ENCODE assay signal across 9 cellular contexts in the genomic region with DNA sequence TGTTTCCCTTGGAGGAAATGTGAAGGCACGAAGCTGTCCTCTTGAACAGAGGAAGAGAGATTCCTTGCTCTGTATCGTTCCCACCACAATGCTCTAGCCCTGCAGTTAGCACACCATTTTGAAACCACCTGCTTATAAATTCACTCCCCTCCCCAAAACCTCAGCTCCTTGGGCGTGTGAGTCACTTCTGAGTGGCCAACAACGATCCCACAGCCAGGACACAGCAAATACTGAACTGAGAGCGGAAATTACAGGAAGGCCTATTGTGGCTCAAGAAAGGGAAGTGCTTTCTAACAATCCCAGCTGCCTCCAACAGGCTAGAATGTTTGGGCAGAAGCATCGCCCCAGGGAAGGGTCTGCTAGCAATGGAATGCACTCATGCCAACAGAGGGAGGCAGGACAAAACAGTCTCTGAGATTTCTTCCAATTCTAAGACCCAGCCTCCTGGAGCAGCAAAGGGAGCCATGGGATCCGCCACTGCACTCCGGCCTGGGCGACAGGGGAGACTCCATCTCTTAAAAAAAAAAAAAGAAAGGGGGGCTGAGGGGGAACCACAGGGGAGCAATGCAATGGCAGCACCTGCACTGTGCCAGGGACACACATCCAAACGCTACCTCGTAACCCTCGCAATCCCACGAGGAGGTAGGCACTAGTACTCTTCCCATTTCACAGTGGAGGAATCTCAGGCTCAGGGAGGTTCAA. TPM values are rescaled to one million over a fixed set of nuclear protein-coding genes. Genes with fewer than 3 reads are reported as not detected.
DNase-seq lines count a peak whose midpoint lies in the region; ATAC-seq, FAIRE-seq and TF ChIP-seq lines count a peak whose summit lies in the region.
"Had no signal": no experiment of that assay in that cellular context is flagged by ENCODE, and none has a peak within 500 bp of the region (broad histone marks: within the 10 kb centered on the region; RNA-seq: fewer than 3 reads in every experiment).

No MANE protein-coding gene starts in this region.

- no peaks in the 10 kb centered on the region for H3K9me3 ChIP-seq in CD4-positive, alpha-beta T cell (ENCODE audit: control insufficient read depth, low read length)
- H3K9me3 ChIP-seq in MG63, result no peaks in the 10 kb centered on the region
- no peaks in the 10 kb centered on the region for H3K9me3 ChIP-seq in K562 (replicated peaks; ENCODE audit: control insufficient read depth, insufficient read depth, low read depth, low read length)
- no peaks in the 10 kb centered on the region for H3K9me3 ChIP-seq in colonic mucosa

- H3K27me3 Mint-ChIP-seq in CD4-positive, alpha-beta T cell, result no peaks in the 10 kb centered on the region
- H3K27me3 Mint-ChIP-seq: activated naive CD4-positive, alpha-beta T cell treated with anti-CD3 and anti-CD28 coated beads, Interleukin-2, amount 50 U/mL, for 24 hours had no signal

- no peaks in the 10 kb centered on the region for H3K36me3 ChIP-seq in MG63
- no peaks in the 10 kb centered on the region for H3K36me3 ChIP-seq in K562 (ENCODE audit: control insufficient read depth, insufficient read depth, low read length)
- H3K36me3 ChIP-seq in colonic mucosa, result no peaks in the 10 kb centered on the region

- BruUV-seq in K562 (replicated peaks; lab: Mats Ljungman, UMichigan), result no TSS peak

- H3K4me1 Mint-ChIP-seq in CD4-positive, alpha-beta T cell (ENCODE audit: low read depth), result peaks cover 29% of the 10 kb centered on the region

- 0 out of 2 replicates have a peak overlapping the region, but pooled peaks have one; percentile 16 for H3K4me2 ChIP-seq in K562 (ENCODE audit: insufficient read depth, low read length)

- TF ChIP-seq CTCF in CD4-positive, alpha-beta T cell (IDR thresholded peaks at IDR 0.05), result no peak
- no peak for TF ChIP-seq CTCF in K562 (IDR thresholded peaks at IDR 0.05 in 2 of 3, conservative IDR thresholded peaks at IDR 0.05 in 1 of 3; ENCODE audit: insufficient read depth in 2 of 3, low read depth in 1 of 3, low read length in 3 of 3)
- no peak for TF ChIP-seq CTCF in colonic mucosa (IDR thresholded peaks at IDR 0.05)

- H2AFZ ChIP-seq in K562 (ENCODE audit: low read depth, low read length), result peak overlapping the region; percentile 67

- no peaks in the 10 kb centered on the region for H3K79me2 ChIP-seq in K562 (ENCODE audit: control insufficient read depth, insufficient read depth, low read length)

- no peaks in the 10 kb centered on the region for H4K20me1 ChIP-seq in K562 (replicated peaks; ENCODE audit: control insufficient read depth, insufficient read depth, low read length)

- no peak for DNase-seq in CD4-positive, alpha-beta T cell
- DNase-seq in MG63, result peak; percentile 65
- peak in 1 of 4 experiments; percentile 52 for DNase-seq in K562 (ENCODE audit: extremely low read depth in 1 of 4, low spot score in 3 of 4)
- DNase-seq in mesenteric fat pad (ENCODE audit: low spot score), result peak; percentile 62
- no peak for DNase-seq in activated effector memory CD4-positive, alpha-beta T cell treated with anti-CD3 and anti-CD28 coated beads, Interleukin-2, amount 50 U/mL, for 16 hours
- DNase-seq in colonic mucosa, result no peak
- DNase-seq in stimulated activated CD4-positive, alpha-beta T cell treated with anti-CD3 and anti-CD28 coated beads, Interleukin-2, amount 100 ng/mL, for 24 hours, result no peak

- in situ Hi-C loops in K562 (cut with MboI), result no loop called here

- H3K27ac ChIP-seq in CD4-positive, alpha-beta T cell (ENCODE audit: low read depth, low read length), result no peak overlapping the region
- H3K27ac ChIP-seq in K562 (ENCODE audit: extremely low read depth, low read depth, low read length), result no peak overlapping the region
- no peak overlapping the region for H3K27ac ChIP-seq in colonic mucosa

- FAIRE-seq in K562 (lab: Jason Lieb, UNC), result peak; percentile 26

- peak overlapping the region; percentile 17 for H3K27ac Mint-ChIP-seq in CD4-positive, alpha-beta T cell
- H3K27ac Mint-ChIP-seq: activated naive CD4-positive, alpha-beta T cell treated with anti-CD3 and anti-CD28 coated beads, Interleukin-2, amount 50 U/mL, for 24 hours had no signal

- intact Hi-C loops in CD4-positive, alpha-beta T cell (cut with DNase I, micrococcal nuclease), result loop anchor here in 1 of 2 experiments (5.0 to 10.0 kb wide), 5 partner anchors 102 to 1632 kb away; a partner anchor contains a TSS
- intact Hi-C loops in K562 (cut with micrococcal nuclease), result no loop called here
- intact Hi-C loops in colonic mucosa (cut with DNase I), result no loop called here

- no peaks in the 10 kb centered on the region for H3K27me3 ChIP-seq in CD4-positive, alpha-beta T cell (ENCODE audit: control insufficient read depth, insufficient read depth, low read length)
- H3K27me3 ChIP-seq in MG63, result no peaks in the 10 kb centered on the region
- no peaks in the 10 kb centered on the region for H3K27me3 ChIP-seq in K562 (ENCODE audit: control insufficient read depth in 2 of 2, insufficient read depth in 2 of 2, low read length in 2 of 2)
- no peaks in the 10 kb centered on the region for H3K27me3 ChIP-seq in colonic mucosa

- no peak for TF ChIP-seq RAD21 in K562 (CRISPR knock-in tag; conservative IDR thresholded peaks at IDR 0.05 in 1 of 2, IDR thresholded peaks at IDR 0.05 in 1 of 2)

- POLR2A ChIA-PET in CD4-positive, alpha-beta T cell (lab: Charles Lee), result no interaction called here
- POLR2A ChIA-PET in K562 (lab: Yijun Ruan, JAX), result interaction anchor here (0.6 to 3.3 kb wide), 9 partner anchors 24 to 342 kb away, joined by 3 to 40 read pairs (median 5); no protein-coding TSS in a partner anchor

- no peak for ATAC-seq in CD4-positive, alpha-beta T cell (ENCODE audit: poor library complexity)
- no peak for ATAC-seq in K562
- no peak for ATAC-seq in HG03469 (IDR thresholded peaks at IDR 0.05; ENCODE audit: unreplicated experiment)

- H3K4me3 Mint-ChIP-seq in CD4-positive, alpha-beta T cell, result peak overlapping the region; percentile 93

- TF ChIP-seq EP300 in K562 (IDR thresholded peaks at IDR 0.05; ENCODE audit: low read length), result no peak

- 57% methylated on average over 11 of the region's 13 CpGs for WGBS in K562 (ENCODE audit: insufficient coverage, low coverage, missing lambda C conversion rate)

- H3K4me3 ChIP-seq in MG63, result no peak overlapping the region
- no peak overlapping the region for H3K4me3 ChIP-seq in K562
- no peak overlapping the region for H3K4me3 ChIP-seq in colonic mucosa

- peaks cover 4% of the 10 kb centered on the region for H3K9me1 ChIP-seq in K562 (ENCODE audit: control insufficient read depth, insufficient read depth, low read length)

- H3K36me3 Mint-ChIP-seq in CD4-positive, alpha-beta T cell (ENCODE audit: low read depth), result no peaks in the 10 kb centered on the region
- H3K36me3 Mint-ChIP-seq: activated naive CD4-positive, alpha-beta T cell treated with anti-CD3 and anti-CD28 coated beads, Interleukin-2, amount 50 U/mL, for 24 hours had no signal

- CTCF ChIA-PET in CD4-positive, alpha-beta T cell (lab: Charles Lee), result no interaction called here
- CTCF ChIA-PET in K562 (lab: Yijun Ruan, JAX; ENCODE audit: low intra/inter-chr PET ratio), result no interaction called here

- no peaks in the 10 kb centered on the region for H3K9me3 Mint-ChIP-seq in CD4-positive, alpha-beta T cell
- H3K9me3 Mint-ChIP-seq: activated naive CD4-positive, alpha-beta T cell treated with anti-CD3 and anti-CD28 coated beads, Interleukin-2, amount 50 U/mL, for 24 hours had no signal

- H3K4me1 ChIP-seq in K562 (replicated peaks in 1 of 2; ENCODE audit: control insufficient read depth in 2 of 2, insufficient read depth in 2 of 2, low read length in 2 of 2), result peaks cover 23 to 35% of the 10 kb centered on the region in 2 experiments
- H3K4me1 ChIP-seq in colonic mucosa, result peaks cover 14% of the 10 kb centered on the region

- TF ChIP-seq POLR2A in K562 (conservative IDR thresholded peaks at IDR 0.05), result no peak

- H3K9ac ChIP-seq in K562 (ENCODE audit: insufficient read depth in 1 of 2, low read depth in 2 of 2, low read length in 2 of 2) (peak overlapping the region in 1 of 2 experiments; percentile 63; a peak in 1 of 4 replicates), colonic mucosa (ENCODE audit: low read depth in 2 of 2, low read length in 2 of 2) (peak overlapping the region in 1 of 2 donors; percentile 70)

RNA-seq across cellular contexts. Expression of a gene that starts 1.9 kb away (rescaled TPM):
- 1 to 10 TPM in 1 of 2 experiments, under 1 TPM in 1; 0.64 to 1.2 TPM for total RNA-seq in CD4-positive, alpha-beta T cell
- total RNA-seq in MG63 (2014; rRNA removed; shearing (Covaris generic); ENCODE audit: low replicate concordance), result 1.5 and 10.6 TPM in 2 replicates
- total RNA-seq in K562 (2011; cell fraction: chromatin; rRNA removed; ENCODE audit: low replicate concordance), result 2.3 and 4.2 TPM in 2 replicates
- total RNA-seq in K562 (2011; cell fraction: nucleolus; rRNA removed), result 4.0 and 4.1 TPM in 2 replicates
- total RNA-seq in K562 (2011; cell fraction: nucleoplasm; rRNA removed), result 3.8 and 5.0 TPM in 2 replicates
- total RNA-seq in K562 (2014; rRNA removed), result 2.0 and 4.7 TPM in 2 replicates
- 0.45 and 1.3 TPM in 2 replicates for total RNA-seq in K562 (2014; rRNA removed; fragmentation: Illumina TruSeq; extraction: Trizol)
- 1.8 and 2.1 TPM in 2 replicates for total RNA-seq in K562 (2015; rRNA removed; fragmentation: Illumina TruSeq; extraction: Trizol)
- total RNA-seq in K562 (2021), result 3.1 and 3.7 TPM in 2 replicates
- polyA plus RNA-seq in K562 (2011; rRNA removed), result 3.0 and 4.1 TPM in 2 replicates
- 7.2 and 14.8 TPM in 2 replicates for polyA plus RNA-seq in K562 (2011; cell fraction: cytosol; rRNA removed)
- 2.6 and 2.7 TPM in 2 replicates for polyA plus RNA-seq in K562 (2011; cell fraction: nucleus; rRNA removed)
- polyA plus RNA-seq in K562 (2012), result 5.6 and 6.7 TPM in 2 replicates
- 3.3 and 3.4 TPM in 2 replicates for polyA plus RNA-seq in K562 (2014; fragmentation: Illumina TruSeq; extraction: Trizol)
- polyA plus RNA-seq in K562 (2014; fragmentation: Nextera tagmentation; extraction: Ambion mirVana), result 1 to 10 TPM in 1 of 2 experiments, under 1 TPM in 1; 0.23 to 1.9 TPM
- 3.7 and 5.0 TPM in 2 replicates for polyA plus RNA-seq in K562 (2014; rRNA removed)
- 2.1 and 2.7 TPM in 2 replicates for polyA minus RNA-seq in K562 (2011; rRNA and poly(A)+ RNA removed)
- 2.1 and 4.9 TPM in 2 replicates for polyA minus RNA-seq in K562 (2011; cell fraction: cytosol; rRNA and poly(A)+ RNA removed)
- 0.54 and 0.78 TPM in 2 replicates for polyA minus RNA-seq in K562 (2011; cell fraction: nucleus; rRNA and poly(A)+ RNA removed)
- 16.8 TPM for total RNA-seq in mesenteric fat pad
- total RNA-seq in colonic mucosa, result 10 to 100 TPM; 26.4 to 29.6 TPM

RNA-seq across cellular contexts. Expression of a gene that starts 2.1 kb away (rescaled TPM):
- total RNA-seq in CD4-positive, alpha-beta T cell, result 10 to 100 TPM; 79.9 to 84.0 TPM
- not detected in 2 replicates for total RNA-seq in MG63 (2014; rRNA removed; shearing (Covaris generic); ENCODE audit: low replicate concordance)
- total RNA-seq in K562 (2011; cell fraction: chromatin; rRNA removed; ENCODE audit: low replicate concordance), result 0.28 TPM in 1 of 2 replicates, not detected in the other
- not detected in 2 replicates for total RNA-seq in K562 (2011; cell fraction: nucleolus; rRNA removed)
- not detected in 2 replicates for total RNA-seq in K562 (2011; cell fraction: nucleoplasm; rRNA removed)
- total RNA-seq in K562 (2014; rRNA removed) (not detected in 2 replicates), K562 (2014; rRNA removed; fragmentation: Illumina TruSeq; extraction: Trizol) (not detected in 2 replicates), K562 (2015; rRNA removed; fragmentation: Illumina TruSeq; extraction: Trizol) (not detected in 2 replicates), K562 (2021) (0.49 TPM in 1 of 2 replicates, not detected in the other), mesenteric fat pad (1.9 TPM), colonic mucosa (1 to 10 TPM; 1.3 to 5.1 TPM)
- polyA plus RNA-seq in K562 (2011; rRNA removed) (0.37 TPM in 1 of 2 replicates, not detected in the other), K562 (2014; fragmentation: Illumina TruSeq; extraction: Trizol) (not detected in 2 replicates), K562 (2014; fragmentation: Nextera tagmentation; extraction: Ambion mirVana) (not detected), K562 (2014; rRNA removed) (0.41 TPM in 1 of 2 replicates, not detected in the other)
- polyA plus RNA-seq in K562 (2011; cell fraction: cytosol; rRNA removed), result 0.07 and 0.72 TPM in 2 replicates
- 2.1 and 3.0 TPM in 2 replicates for polyA plus RNA-seq in K562 (2011; cell fraction: nucleus; rRNA removed)
- not detected in 2 replicates for polyA plus RNA-seq in K562 (2012)
- polyA minus RNA-seq in K562 (2011; rRNA and poly(A)+ RNA removed), result not detected in 2 replicates
- not detected in 2 replicates for polyA minus RNA-seq in K562 (2011; cell fraction: cytosol; rRNA and poly(A)+ RNA removed)
- not detected in 2 replicates for polyA minus RNA-seq in K562 (2011; cell fraction: nucleus; rRNA and poly(A)+ RNA removed)

RNA-seq across cellular contexts. Expression of a gene that starts 58.6 kb away (rescaled TPM):
- total RNA-seq in CD4-positive, alpha-beta T cell, result not detected
- total RNA-seq in MG63 (2014; rRNA removed; shearing (Covaris generic); ENCODE audit: low replicate concordance), result not detected in 2 replicates
- total RNA-seq in K562 (2011; cell fraction: chromatin; rRNA removed; ENCODE audit: low replicate concordance), result under 0.01 TPM in 2 replicates
- total RNA-seq in K562 (2011; cell fraction: nucleolus; rRNA removed), result under 0.01 TPM in 2 replicates
- under 0.01 TPM in 2 replicates for total RNA-seq in K562 (2011; cell fraction: nucleoplasm; rRNA removed)
- total RNA-seq in K562 (2014; rRNA removed) (not detected in 2 replicates), K562 (2014; rRNA removed; fragmentation: Illumina TruSeq; extraction: Trizol) (not detected in 2 replicates), K562 (2015; rRNA removed; fragmentation: Illumina TruSeq; extraction: Trizol) (under 0.01 TPM in 1 of 2 replicates, not detected in the other), K562 (2021) (not detected in 2 replicates), mesenteric fat pad (not detected), colonic mucosa (not detected)
- polyA plus RNA-seq in K562 (2011; rRNA removed) (under 0.01 TPM in 1 of 2 replicates, not detected in the other), K562 (2014; fragmentation: Illumina TruSeq; extraction: Trizol) (not detected in 2 replicates), K562 (2014; fragmentation: Nextera tagmentation; extraction: Ambion mirVana) (not detected), K562 (2014; rRNA removed) (not detected in 2 replicates)
- polyA plus RNA-seq in K562 (2011; cell fraction: cytosol; rRNA removed), result not detected in 2 replicates
- under 0.01 TPM in 2 replicates for polyA plus RNA-seq in K562 (2011; cell fraction: nucleus; rRNA removed)
- not detected in 2 replicates for polyA plus RNA-seq in K562 (2012)
- under 0.01 TPM in 2 replicates for polyA minus RNA-seq in K562 (2011; rRNA and poly(A)+ RNA removed)
- 577 and 1,449 TPM in 2 replicates for polyA minus RNA-seq in K562 (2011; cell fraction: cytosol; rRNA and poly(A)+ RNA removed)
- polyA minus RNA-seq in K562 (2011; cell fraction: nucleus; rRNA and poly(A)+ RNA removed), result under 0.01 TPM in 2 replicates

Comparison
In these comparisons a context has a peak if more than half of its experiments do, and no peak if none do; other contexts are left out.
1. DNase-seq: peak in MG63 (single experiment) and mesenteric fat pad (single experiment); none in CD4-positive, alpha-beta T cell (0 of 10), activated effector memory CD4-positive, alpha-beta T cell treated with anti-CD3 and anti-CD28 coated beads, Interleukin-2, amount 50 U/mL, for 16 hours (single experiment), colonic mucosa (single experiment) and stimulated activated CD4-positive, alpha-beta T cell treated with anti-CD3 and anti-CD28 coated beads, Interleukin-2, amount 100 ng/mL, for 24 hours (0 of 2).
2. RNA of a gene that starts 2.1 kb away (total RNA-seq): 79.9 to 84.0 TPM in CD4-positive, alpha-beta T cell; 1.3 to 5.1 TPM in colonic mucosa, 1.9 TPM in mesenteric fat pad (single experiment), 0.28 to 0.49 TPM in K562 and not detected in MG63; every median in the first group is over 10 times any median in the second.